8 cellular contexts compared by ENCODE assay signal in the genomic region with DNA sequence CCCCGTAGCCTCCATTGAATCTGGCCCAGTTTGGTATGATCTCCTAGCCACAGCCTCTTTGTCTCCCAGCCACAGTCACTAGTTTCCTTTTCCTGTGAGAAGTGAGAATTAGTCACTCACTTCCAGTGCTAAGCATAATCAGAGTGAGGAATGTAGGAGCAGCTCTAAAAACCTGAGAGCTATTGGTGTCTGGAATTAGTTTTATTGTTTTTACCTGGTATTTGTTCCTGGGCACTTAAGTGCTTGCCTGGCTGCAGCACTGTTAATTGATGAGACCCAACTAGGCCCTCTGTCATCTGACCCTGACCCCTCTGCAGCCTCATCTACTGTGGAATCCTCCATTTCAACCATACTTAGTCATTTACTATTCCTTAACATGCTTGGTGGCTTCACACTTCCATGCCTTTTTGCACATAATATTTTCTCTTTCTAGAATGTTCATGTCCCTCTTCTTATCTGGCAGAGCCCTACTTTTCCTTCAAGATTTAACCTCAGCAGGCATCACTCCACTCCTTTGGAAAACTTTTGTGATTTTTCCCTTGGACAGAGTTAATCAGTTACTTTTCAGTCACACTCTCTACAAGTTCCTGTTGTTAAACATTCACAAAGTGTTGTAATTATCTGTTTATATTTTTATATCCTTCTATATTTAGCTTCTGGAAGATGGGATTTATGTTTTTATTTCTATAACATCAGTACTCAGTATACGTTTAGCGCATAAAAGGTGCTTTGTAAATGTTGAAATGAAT. TPM values are rescaled to one million over a fixed set of nuclear protein-coding genes. Genes with fewer than 3 reads are reported as not detected.
A peak's percentile ranks its signal among the peaks of the same experiment; 100 is the strongest.
DNase-seq lines count a peak whose midpoint lies in the region; ATAC-seq and TF ChIP-seq lines count a peak whose summit lies in the region.

No MANE protein-coding gene starts in this region.

- H2BK5ac ChIP-seq in IMR-90 (ENCODE audit: low read depth, low read length, poor library complexity, severe bottlenecking), result no peak overlapping the region

- H2AK5ac ChIP-seq in IMR-90 (ENCODE audit: low read depth, low read length), result no peak overlapping the region

- POLR2A ChIA-PET in IMR-90 (lab: Charles Lee; ENCODE audit: unreplicated experiment), result no interaction called here
- POLR2A ChIA-PET in naive thymus-derived CD8-positive, alpha-beta T cell (lab: Charles Lee), result interaction anchor here (1.0 to 1.8 kb wide), 3 partner anchors 9 to 372 kb away, joined by 4 to 11 read pairs (median 4); a partner anchor contains a TSS

- TF ChIP-seq RAD21 in IMR-90 (IDR thresholded peaks at IDR 0.05; ENCODE audit: low read length), result no peak

- H3K27me3 ChIP-seq in DND-41 (ENCODE audit: insufficient read depth, low read length, poor library complexity) (no peaks in the 10 kb centered on the region), IMR-90 (ENCODE audit: control insufficient read depth, insufficient read depth, low read length) (no peaks in the 10 kb centered on the region), spleen (replicated peaks in 1 of 7) (no peaks in the 10 kb centered on the region)

- in situ Hi-C loops in IMR-90 (cut with MboI; ENCODE audit: low sequenced_read_pairs), result no loop called here

- no peak overlapping the region for H3K4me3 ChIP-seq in DND-41 (ENCODE audit: low read depth in 1 of 2, low read length in 2 of 2)
- H3K4me3 ChIP-seq in IMR-90 (ENCODE audit: insufficient read depth, low read depth, low read length), result no peak overlapping the region
- no peak overlapping the region for H3K4me3 ChIP-seq in spleen

- H2BK120ac ChIP-seq in IMR-90 (ENCODE audit: low read depth, low read length), result no peak overlapping the region

- intact Hi-C loops in IMR-90 (cut with micrococcal nuclease), result no loop called here
- intact Hi-C loops in spleen (cut with DNase I; ENCODE audit: low total_unique reads), result no loop called here

- H2AFZ ChIP-seq in DND-41 (ENCODE audit: low read depth, low read length) (no peak overlapping the region), IMR-90 (replicated peaks; ENCODE audit: low read length, poor library complexity) (no peak overlapping the region)

- dilution Hi-C loops in IMR-90 (cut with HindIII; ENCODE audit: low sequenced_read_pairs, unreplicated experiment), result no loop called here

- ATAC-seq in DND-41 (ENCODE audit: insufficient read depth, low read depth) (peak; percentile 40; the same call in 1 of the 3 replicates), IMR-90 (ENCODE audit: low read depth) (peak; percentile 75)
- peak; percentile 25 to 48 for ATAC-seq in naive thymus-derived CD8-positive, alpha-beta T cell

- H3K4me1 ChIP-seq in DND-41 (ENCODE audit: insufficient read depth, low read length), result no peaks in the 10 kb centered on the region
- peaks cover 23% of the 10 kb centered on the region for H3K4me1 ChIP-seq in IMR-90 (ENCODE audit: control insufficient read depth, insufficient read depth, low read length)
- peaks cover 11 to 77% (median 47%) of the 10 kb centered on the region in 6 donors for H3K4me1 ChIP-seq in spleen

- H3K4ac ChIP-seq in IMR-90 (ENCODE audit: low read depth, low read length), result no peak overlapping the region

- no peak for DNase-seq in DND-41
- DNase-seq in IMR-90, result peak; percentile 38
- DNase-seq in chondrocyte (ENCODE audit: low spot score), result no peak
- no peak for DNase-seq in naive thymus-derived CD8-positive, alpha-beta T cell
- no peak for DNase-seq in T1000 (lab: John Stamatoyannopoulos, UW)
- no peak for DNase-seq in spleen
- DNase-seq in NCI-H748 treated with DMSO at 0.1 percent for 48 hours (lab: John Stamatoyannopoulos, UW), result no peak
- DNase-seq in GM19238 (ENCODE audit: insufficient read length, low spot score), result no peak

- H3K9me3 Mint-ChIP-seq in chondrocyte (ENCODE audit: low read depth), result no peaks in the 10 kb centered on the region
- H3K9me3 Mint-ChIP-seq in naive thymus-derived CD8-positive, alpha-beta T cell, result no peaks in the 10 kb centered on the region

- H2BK20ac ChIP-seq in IMR-90 (ENCODE audit: low read depth, low read length), result no peak overlapping the region

- TF ChIP-seq POLR2A in IMR-90 (IDR thresholded peaks at IDR 0.05; ENCODE audit: low read depth, low read length) (no peak), spleen (IDR thresholded peaks at IDR 0.05) (no peak)

- H3K27me3 Mint-ChIP-seq in chondrocyte (ENCODE audit: low read depth), result no peaks in the 10 kb centered on the region
- H3K27me3 Mint-ChIP-seq in naive thymus-derived CD8-positive, alpha-beta T cell, result no peaks in the 10 kb centered on the region

- no peak overlapping the region for H3K18ac ChIP-seq in IMR-90 (ENCODE audit: low read depth, low read length)

- H4K91ac ChIP-seq in IMR-90 (ENCODE audit: insufficient read depth, low read depth, low read length), result no peak overlapping the region

- no TSS peak for BruUV-seq in IMR-90 (replicated peaks; lab: Mats Ljungman, UMichigan)

- H3K27ac ChIP-seq in DND-41 (ENCODE audit: low read length) (no peak overlapping the region), IMR-90 (ENCODE audit: insufficient read depth, low read length) (no peak overlapping the region), spleen (no peak overlapping the region)

- no peaks in the 10 kb centered on the region for H3K36me3 Mint-ChIP-seq in chondrocyte (ENCODE audit: low read depth)
- no peaks in the 10 kb centered on the region for H3K36me3 Mint-ChIP-seq in naive thymus-derived CD8-positive, alpha-beta T cell

- peak overlapping the region; percentile 6; the same call in 1 of the 2 replicates for H3K14ac ChIP-seq in IMR-90 (replicated peaks; ENCODE audit: low read depth, low read length)

- H3K36me3 ChIP-seq in DND-41 (ENCODE audit: insufficient read depth, low read length) (no peaks in the 10 kb centered on the region), IMR-90 (ENCODE audit: control insufficient read depth, insufficient read depth, low read length) (no peaks in the 10 kb centered on the region), spleen (no peaks in the 10 kb centered on the region)

- 0 out of 2 replicates have a peak, but pooled peaks cover 10% of the 10 kb centered on the region for H4K20me1 ChIP-seq in DND-41 (ENCODE audit: insufficient read depth, low read length)
- peaks cover 51% of the 10 kb centered on the region for H4K20me1 ChIP-seq in IMR-90 (ENCODE audit: insufficient read depth, low read length)

- H3K23ac ChIP-seq in IMR-90 (ENCODE audit: low read depth, low read length), result peak overlapping the region; percentile 51; the same call in 1 of the 2 replicates

- no peak overlapping the region for H3K4me3 Mint-ChIP-seq in chondrocyte (ENCODE audit: unreplicated experiment)
- peak overlapping the region in 7 of 10 donors; percentile 3 to 24 (median 10) for H3K4me3 Mint-ChIP-seq in naive thymus-derived CD8-positive, alpha-beta T cell

- H4K8ac ChIP-seq in IMR-90 (ENCODE audit: low read depth in 2 of 2, low read length in 2 of 2), result 0 out of 4 replicates have a peak overlapping the region, but pooled peaks of 1 of the 2 experiments have one; percentile 6

- WGBS in IMR-90 (ENCODE audit: extremely low coverage in 2 of 2, insufficient read length in 1 of 2), 2 experiments, result no CpG with 5 or more reads among the region's 3 CpGs
- WGBS in spleen, 5 donors, result 80 to 90% (median 82%) methylated on average over 3 of the region's 3 CpGs

- no peak overlapping the region for H2BK15ac ChIP-seq in IMR-90 (ENCODE audit: low read depth, low read length)

- peaks cover 11% of the 10 kb centered on the region for H3K9me1 ChIP-seq in IMR-90 (ENCODE audit: insufficient read depth, low read length)

- CTCF ChIA-PET in IMR-90 (lab: Yijun Ruan, JAX), result interaction anchor here (1.7 kb wide), 1 partner anchor 14 kb away, joined by 4 read pairs; no protein-coding TSS in a partner anchor

- H3K79me2 ChIP-seq in DND-41 (ENCODE audit: insufficient read depth, low read length), result no peaks in the 10 kb centered on the region; the same call in 1 of the 2 replicates

- no peak overlapping the region for H3K9ac ChIP-seq in DND-41 (ENCODE audit: low read depth, low read length)
- no peak overlapping the region for H3K9ac ChIP-seq in IMR-90 (ENCODE audit: low read depth, low read length)

- peaks cover 33 to 80% of the 10 kb centered on the region in 2 experiments for H3K79me1 ChIP-seq in IMR-90 (ENCODE audit: low read depth in 1 of 2, low read length in 2 of 2)

- H3K56ac ChIP-seq in IMR-90 (ENCODE audit: extremely low read depth, insufficient read depth, low read length), result no peak overlapping the region

- no peak overlapping the region for H4K5ac ChIP-seq in IMR-90 (ENCODE audit: low read depth, low read length)

- peaks cover 44% of the 10 kb centered on the region for H3K4me1 Mint-ChIP-seq in chondrocyte (ENCODE audit: low read depth)
- H3K4me1 Mint-ChIP-seq in naive thymus-derived CD8-positive, alpha-beta T cell, result peaks cover 32 to 64% (median 52%) of the 10 kb centered on the region in 4 donors

- H3K9me3 ChIP-seq in DND-41 (ENCODE audit: insufficient read depth, low read length, severe bottlenecking), result no peaks in the 10 kb centered on the region
- no peaks in the 10 kb centered on the region for H3K9me3 ChIP-seq in IMR-90 (ENCODE audit: control insufficient read depth, insufficient read depth, low read length)
- H3K9me3 ChIP-seq in spleen, result no peaks in the 10 kb centered on the region

- no peak overlapping the region for H2AK9ac ChIP-seq in IMR-90 (replicated peaks; ENCODE audit: low read depth, low read length, poor library complexity)

- H3K4me2 ChIP-seq in DND-41 (ENCODE audit: insufficient read depth, low read length) (no peak overlapping the region), IMR-90 (ENCODE audit: low read depth, low read length) (no peak overlapping the region)

- no peak for TF ChIP-seq CTCF in DND-41 (IDR thresholded peaks at IDR 0.05; ENCODE audit: borderline replicate concordance, extremely low read depth, low read length, poor library complexity, severe bottlenecking)
- no peak for TF ChIP-seq CTCF in IMR-90 (conservative IDR thresholded peaks at IDR 0.05; ENCODE audit: low read depth, low read length)
- no peak for TF ChIP-seq CTCF in chondrocyte (IDR thresholded peaks at IDR 0.05)
- TF ChIP-seq CTCF in spleen (IDR thresholded peaks at IDR 0.05 in 8 of 11, conservative IDR thresholded peaks at IDR 0.05 in 3 of 11), result no peak

- H3K27ac Mint-ChIP-seq in chondrocyte (ENCODE audit: unreplicated experiment), result peak overlapping the region; percentile 84
- H3K27ac Mint-ChIP-seq in naive thymus-derived CD8-positive, alpha-beta T cell, result peak overlapping the region; percentile 17 to 76 (median 36)

TF ChIP-seq in IMR-90, 13 proteins besides CTCF, POLR2A, EP300 and RAD21 (continues in another document):
- TF ChIP-seq RCOR1 (IDR thresholded peaks at IDR 0.05; ENCODE audit: insufficient replicate concordance, low read length) (no peak), MAZ (IDR thresholded peaks at IDR 0.05; ENCODE audit: borderline replicate concordance, low read depth, low read length) (no peak), SMC3 (IDR thresholded peaks at IDR 0.05; ENCODE audit: low read depth, low read length) (no peak)

RNA-seq across cellular contexts. Expression of a gene that starts 48.8 kb away (rescaled TPM):
- 32.4 and 40.3 TPM in 2 replicates for total RNA-seq in IMR-90 (2012; rRNA removed)
- 27.9 and 35.9 TPM in 2 replicates for polyA plus RNA-seq in IMR-90 (2012; rRNA removed)
- 6.7 and 13.5 TPM in 2 replicates for polyA plus RNA-seq in IMR-90 (2012; cell fraction: cytosol; rRNA removed)
- 26.0 and 126 TPM in 2 replicates for polyA plus RNA-seq in IMR-90 (2012; cell fraction: nucleus; rRNA removed; ENCODE audit: low replicate concordance)
- 21.1 to 23.8 TPM (median 22.7 TPM) in 3 replicates for total RNA-seq in chondrocyte
- 10 to 100 TPM; 24.7 to 32.3 TPM for total RNA-seq in naive thymus-derived CD8-positive, alpha-beta T cell
- 1 to 10 TPM in 1 of 3 donors, under 1 TPM in 2; 0.90 to 3.0 (median 0.93) TPM for polyA plus RNA-seq in naive thymus-derived CD8-positive, alpha-beta T cell
- 10 to 100 TPM; 24.2 to 52.2 (median 39.8) TPM for total RNA-seq in spleen
- polyA plus RNA-seq in spleen, result 10 to 100 TPM; 13.2 to 22.7 (median 14.9) TPM
